14 cellular contexts compared by ENCODE assay signal in the genomic region with DNA sequence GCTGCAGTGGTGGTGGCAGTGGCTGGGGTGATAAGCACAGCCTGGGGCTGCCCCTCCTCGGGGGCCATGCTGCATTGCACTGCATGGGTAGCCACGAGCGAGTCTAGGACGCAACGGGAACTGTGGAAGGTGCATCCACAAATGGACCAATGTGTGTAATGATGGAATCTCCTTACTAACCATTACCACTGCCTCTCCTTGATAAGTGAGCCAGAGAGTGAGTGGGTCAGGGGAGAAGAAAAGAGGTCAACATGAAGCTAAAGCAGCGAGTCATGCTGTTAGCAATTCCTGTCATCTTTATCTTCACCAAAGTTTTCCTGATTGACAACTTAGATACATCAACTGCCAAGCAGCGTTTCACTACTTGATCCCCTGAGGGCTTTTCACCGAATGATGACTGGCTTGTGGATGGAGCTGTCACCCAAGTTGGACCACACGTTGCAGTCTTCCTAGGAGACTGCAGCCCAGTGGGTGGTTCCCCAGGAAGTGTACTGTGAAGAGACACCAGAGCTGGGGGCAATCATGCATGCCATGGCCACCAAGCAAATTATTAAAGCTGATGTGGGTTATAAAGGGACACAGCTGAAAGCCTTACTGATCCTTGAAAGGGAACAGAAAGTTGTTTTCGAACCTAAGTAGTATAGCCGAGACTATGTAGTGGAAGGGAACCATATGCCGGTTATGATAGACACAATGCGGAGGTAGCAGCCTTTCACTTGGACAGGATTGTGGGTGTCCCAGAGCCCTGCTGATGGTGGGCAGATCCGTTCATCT. TPM values are rescaled to one million over a fixed set of nuclear protein-coding genes. Genes with fewer than 3 reads are reported as not detected.
A peak's percentile ranks its signal among the peaks of the same experiment; 100 is the strongest.
DNase-seq lines count a peak whose midpoint lies in the region; ATAC-seq and TF ChIP-seq lines count a peak whose summit lies in the region.
"Had no signal": no experiment of that assay in that cellular context is flagged by ENCODE, and none has a peak within 500 bp of the region (broad histone marks: within the 10 kb centered on the region; RNA-seq: fewer than 3 reads in every experiment).

No MANE protein-coding gene starts in this region.

- H3K27me3 ChIP-seq in MM.1S (replicated peaks; ENCODE audit: insufficient read depth, low read length) (no peaks in the 10 kb centered on the region), right lobe of liver (no peaks in the 10 kb centered on the region)

- H4K20me1 ChIP-seq in MM.1S (ENCODE audit: insufficient read depth, low read length): no peaks in the 10 kb centered on the region

- no peaks in the 10 kb centered on the region for H3F3A ChIP-seq in MM.1S (ENCODE audit: insufficient read depth, low read length)

- peaks cover 25% of the 10 kb centered on the region for H3K27me3 Mint-ChIP-seq in stimulated activated naive CD8-positive, alpha-beta T cell treated with anti-CD3 and anti-CD28 coated beads, Interleukin-15, amount 100 ng/mL, for 72 hours

- H3K9me2 ChIP-seq in MM.1S (replicated peaks; ENCODE audit: insufficient read depth, low read length): no peaks in the 10 kb centered on the region

- H3K4me1 Mint-ChIP-seq in stimulated activated naive CD8-positive, alpha-beta T cell treated with anti-CD3 and anti-CD28 coated beads, Interleukin-15, amount 100 ng/mL, for 72 hours: no peaks in the 10 kb centered on the region
- H3K4me1 Mint-ChIP-seq: brain had no signal

- H3K27ac Mint-ChIP-seq in stimulated activated naive CD8-positive, alpha-beta T cell treated with anti-CD3 and anti-CD28 coated beads, Interleukin-15, amount 100 ng/mL, for 72 hours: no peak overlapping the region
- H3K27ac Mint-ChIP-seq: brain had no signal

- H3K9ac ChIP-seq in MM.1S (ENCODE audit: low read length): no peak overlapping the region

- DNase-seq in stimulated activated naive CD8-positive, alpha-beta T cell treated with anti-CD3 and anti-CD28 coated beads, Interleukin-15, Interleukin-2, amounts not matched to agents 100 U/mL and 50 U/mL, for 24 hours: no peak
- no peak for DNase-seq in stimulated activated naive CD8-positive, alpha-beta T cell treated with anti-CD3 and anti-CD28 coated beads, Interleukin-15, amount 100 ng/mL, for 72 hours
- DNase-seq in NCI-H2196 (lab: John Stamatoyannopoulos, UW; ENCODE audit: unreplicated experiment) (no peak), MM.1S (no peak), right lobe of liver (no peak), SW 1271 (lab: John Stamatoyannopoulos, UW) (no peak)
- DNase-seq: NCI-H1417, SHP77 had no signal

- H3K4me3 ChIP-seq in MM.1S (ENCODE audit: low read length) (no peak overlapping the region), right lobe of liver (no peak overlapping the region)

- no peaks in the 10 kb centered on the region for H3K79me2 ChIP-seq in MM.1S (ENCODE audit: low read length)

- peaks cover 14% of the 10 kb centered on the region for H3K4me1 ChIP-seq in MM.1S (ENCODE audit: low read length)
- H3K4me1 ChIP-seq in right lobe of liver: no peaks in the 10 kb centered on the region

- H3K36me3 ChIP-seq in MM.1S (replicated peaks; ENCODE audit: insufficient read depth, low read length) (no peaks in the 10 kb centered on the region), right lobe of liver (no peaks in the 10 kb centered on the region)

- no peak for TF ChIP-seq CTCF in MM.1S (IDR thresholded peaks at IDR 0.05; ENCODE audit: low read length)
- TF ChIP-seq CTCF in right lobe of liver (IDR thresholded peaks at IDR 0.05): no peak

- no peaks in the 10 kb centered on the region for H3K9me3 Mint-ChIP-seq in stimulated activated naive CD8-positive, alpha-beta T cell treated with anti-CD3 and anti-CD28 coated beads, Interleukin-15, amount 100 ng/mL, for 72 hours
- H3K9me3 Mint-ChIP-seq: brain had no signal

- no peak overlapping the region for H2AFZ ChIP-seq in MM.1S (ENCODE audit: low read length)

- no peak overlapping the region for H3K4me3 Mint-ChIP-seq in stimulated activated naive CD8-positive, alpha-beta T cell treated with anti-CD3 and anti-CD28 coated beads, Interleukin-15, amount 100 ng/mL, for 72 hours
- H3K4me3 Mint-ChIP-seq: brain had no signal

- WGBS in right lobe of liver (ENCODE audit: insufficient coverage, low coverage, low lambda C conversion rate, missing lambda C conversion rate): 67% methylated on average over 10 of the region's 14 CpGs

- H3K4me2 ChIP-seq in MM.1S (ENCODE audit: low read depth, low read length): no peak overlapping the region

- H3K27ac ChIP-seq in MM.1S (ENCODE audit: low read length): no peak overlapping the region
- H3K27ac ChIP-seq in right lobe of liver: no peak overlapping the region

- intact Hi-C loops in right lobe of liver (cut with DNase I): no loop called here

- H3K9me3 ChIP-seq in MM.1S (replicated peaks; ENCODE audit: insufficient read depth, low read length) (no peaks in the 10 kb centered on the region), right lobe of liver (no peaks in the 10 kb centered on the region)

- peak; percentile 34 for ATAC-seq in stimulated activated naive CD8-positive, alpha-beta T cell treated with anti-CD3 and anti-CD28 coated beads, Interleukin-15, Interleukin-2, amounts not matched to agents 100 U/mL and 50 U/mL, for 24 hours
- ATAC-seq in stimulated activated naive CD8-positive, alpha-beta T cell treated with anti-CD3 and anti-CD28 coated beads, Interleukin-15, amount 100 ng/mL, for 72 hours: no peak
- ATAC-seq in HG02623 (IDR thresholded peaks at IDR 0.05; ENCODE audit: unreplicated experiment): peak; percentile 86
- peak; percentile 88 for ATAC-seq in HG03520 (IDR thresholded peaks at IDR 0.05; ENCODE audit: unreplicated experiment)
- ATAC-seq in right lobe of liver: no peak

- TF ChIP-seq POLR2A in right lobe of liver (IDR thresholded peaks at IDR 0.05): no peak

RNA-seq across cellular contexts. Expression of gene SAMD7, which starts 20.6 kb away (rescaled TPM):
- total RNA-seq in right lobe of liver: not detected
- total RNA-seq: A172, fibroblast of villous mesenchyme, temporal lobe had no signal

RNA-seq across cellular contexts. Expression of gene SEC62, which starts 34.7 kb away (rescaled TPM):
- total RNA-seq in right lobe of liver: 100 to 1,000 TPM in 3 of 6 experiments, 10 to 100 TPM in 3; 38.5 to 133 (median 96.5) TPM

Comparison
In these comparisons a context has a peak if more than half of its experiments do, and no peak if none do; other contexts are left out.
1. ATAC-seq: peak in stimulated activated naive CD8-positive, alpha-beta T cell treated with anti-CD3 and anti-CD28 coated beads, Interleukin-15, Interleukin-2, amounts not matched to agents 100 U/mL and 50 U/mL, for 24 hours (single experiment), HG02623 (single experiment) and HG03520 (single experiment); none in stimulated activated naive CD8-positive, alpha-beta T cell treated with anti-CD3 and anti-CD28 coated beads, Interleukin-15, amount 100 ng/mL, for 72 hours (single experiment) and right lobe of liver (0 of 4).